In the genomic region with DNA sequence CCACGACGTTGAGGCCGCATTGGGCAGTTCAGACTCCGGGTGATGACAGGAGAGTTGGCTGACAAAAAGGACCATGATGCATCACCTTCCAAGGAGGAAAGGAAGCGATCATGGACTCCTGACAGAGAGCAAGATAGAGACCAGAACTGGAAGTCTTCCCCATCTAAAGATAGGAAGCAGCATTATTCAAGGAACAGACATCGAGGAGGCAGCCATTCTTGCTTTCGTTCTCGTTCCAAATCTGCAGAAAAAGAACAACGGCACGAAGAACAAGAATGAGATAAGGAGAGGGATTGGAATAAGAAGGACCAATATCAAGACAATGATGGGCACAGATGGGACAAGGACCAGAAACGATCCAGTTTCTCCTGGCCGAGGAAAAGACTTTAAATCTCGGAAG, we compare ENCODE assay signal across 9 cellular contexts. TPM values are rescaled to one million over a fixed set of nuclear protein-coding genes. Genes with fewer than 3 reads are reported as not detected.
"Had no signal": no experiment of that assay in that cellular context is flagged by ENCODE, and none has a peak within 500 bp of the region (broad histone marks: within the 10 kb centered on the region; RNA-seq: fewer than 3 reads in every experiment).

No MANE protein-coding gene starts in this region.

- H3K27ac Mint-ChIP-seq: GM23338, H9 had no signal

- H3K4me3 ChIP-seq: GM23338, K562 had no signal

- H3K4me2 ChIP-seq: GM23338 had no signal

- ATAC-seq: GM23338, K562 had no signal

- H3K4me1 Mint-ChIP-seq: GM23338, H9 had no signal

- DNase-seq: H9, HCEC 1CT, IMR-90 had no signal

- FAIRE-seq: H1, H54, HTR-8/SVneo, K562 had no signal

- H3K4me3 Mint-ChIP-seq: GM23338, H9 had no signal

- H2AFZ ChIP-seq: GM23338 had no signal

RNA-seq across cellular contexts. Expression of a gene that starts 27.1 kb away (rescaled TPM):
- total RNA-seq: GM23338, H1, H9, HT-29, IMR-90, K562 had no signal

RNA-seq across cellular contexts. Expression of a gene that starts 46.8 kb away (rescaled TPM):
- total RNA-seq: GM23338, H1, H9, HT-29, IMR-90, K562 had no signal

RNA-seq across cellular contexts. Expression of a gene that starts 50.2 kb away (rescaled TPM):
- total RNA-seq: GM23338, H1, H9, HT-29, IMR-90 had no signal
